In genomic region chr1:19413999-19414398, GRCh38 we compare ENCODE assay signal across 15 cellular contexts.
DNase-seq lines count a peak whose midpoint lies in the region; ATAC-seq and TF ChIP-seq lines count a peak whose summit lies in the region.
"Had no signal": no experiment of that assay in that cellular context is flagged by ENCODE, and none has a peak within 500 bp of the region (broad histone marks: within the 10 kb centered on the region; RNA-seq: fewer than 3 reads in every experiment).

No MANE protein-coding gene starts in this region.

- no peaks in the 10 kb centered on the region for H3K9me3 ChIP-seq in CD8-positive, alpha-beta T cell (ENCODE audit: low read length)
- no peaks in the 10 kb centered on the region for H3K9me3 ChIP-seq in adipocyte (ENCODE audit: control insufficient read depth, low read length)
- no peaks in the 10 kb centered on the region for H3K9me3 ChIP-seq in left lung
- H3K9me3 ChIP-seq: mucosa of descending colon had no signal

- no peak for ATAC-seq in CD8-positive, alpha-beta T cell
- ATAC-seq in left lung (no peak), HG03378 (IDR thresholded peaks at IDR 0.05; ENCODE audit: unreplicated experiment) (no peak)

- H3K27ac Mint-ChIP-seq in CD8-positive, alpha-beta T cell, result peak overlapping the region; percentile 77

- POLR2A ChIA-PET in CD8-positive, alpha-beta T cell (lab: Charles Lee), result no interaction called here

- peaks cover 88% of the 10 kb centered on the region for H3K4me1 Mint-ChIP-seq in CD8-positive, alpha-beta T cell (ENCODE audit: low read depth)

- peak overlapping the region; percentile 5 for H3K9ac ChIP-seq in adipocyte (ENCODE audit: low read length)

- H3K27me3 ChIP-seq in CD8-positive, alpha-beta T cell (ENCODE audit: insufficient read depth, low read length), result no peaks in the 10 kb centered on the region
- H3K27me3 ChIP-seq in adipocyte (replicated peaks; ENCODE audit: control insufficient read depth, insufficient read depth, low read length) (no peaks in the 10 kb centered on the region), left lung (no peaks in the 10 kb centered on the region)

- H3K27ac ChIP-seq in CD8-positive, alpha-beta T cell (ENCODE audit: low read depth, low read length), result no peak overlapping the region
- H3K27ac ChIP-seq in left lung (peak overlapping the region; percentile 31 to 49), skin epidermis (peak overlapping the region in 15 of 21 experiments; percentile 1 to 69 (median 42))

- no peak overlapping the region for H3K4me3 ChIP-seq in CD8-positive, alpha-beta T cell (ENCODE audit: low read depth, low read length)
- H3K4me3 ChIP-seq in adipocyte (ENCODE audit: low read length), result no peak overlapping the region
- no peak overlapping the region for H3K4me3 ChIP-seq in left lung
- no peak overlapping the region for H3K4me3 ChIP-seq in skin epidermis
- H3K4me3 ChIP-seq: mucosa of descending colon had no signal

- TF ChIP-seq CTCF in CD8-positive, alpha-beta T cell (IDR thresholded peaks at IDR 0.05), result no peak
- no peak for TF ChIP-seq CTCF in left lung (IDR thresholded peaks at IDR 0.05)

- peaks cover 79% of the 10 kb centered on the region for H3K36me3 Mint-ChIP-seq in CD8-positive, alpha-beta T cell

- intact Hi-C loops in CD8-positive, alpha-beta T cell (cut with DNase I, micrococcal nuclease), result no loop called here
- intact Hi-C loops in left lung (cut with DNase I), result no loop called here

- CTCF ChIA-PET in CD8-positive, alpha-beta T cell (lab: Charles Lee), result interaction anchor here (1.0 to 1.6 kb wide), 3 partner anchors 9 to 168 kb away, joined by 3 to 5 read pairs (median 4); no protein-coding TSS in a partner anchor

- H3K36me3 ChIP-seq in CD8-positive, alpha-beta T cell (ENCODE audit: insufficient read depth, low read length), result peaks cover 14% of the 10 kb centered on the region
- peaks cover 28% of the 10 kb centered on the region for H3K36me3 ChIP-seq in adipocyte (ENCODE audit: control insufficient read depth, insufficient read depth, low read length, severe bottlenecking)
- H3K36me3 ChIP-seq in left lung, result peaks cover 0 to 40% of the 10 kb centered on the region in 2 donors

- H3K4me1 ChIP-seq in CD8-positive, alpha-beta T cell (ENCODE audit: insufficient read depth, low read length), result peaks cover 31% of the 10 kb centered on the region
- H3K4me1 ChIP-seq in adipocyte (ENCODE audit: control insufficient read depth, insufficient read depth, low read length) (peaks cover 44% of the 10 kb centered on the region), left lung (peaks cover 20 to 26% of the 10 kb centered on the region in 2 donors)

- no peak overlapping the region for H3K4me3 Mint-ChIP-seq in CD8-positive, alpha-beta T cell
- H3K4me3 Mint-ChIP-seq: B cell had no signal

- DNase-seq in CD8-positive, alpha-beta T cell, result no peak
- no peak for DNase-seq in adipocyte (ENCODE audit: low read depth)
- no peak for DNase-seq in left lung
- DNase-seq in pons (ENCODE audit: low spot score), result no peak
- no peak for DNase-seq in stimulated activated CD4-positive, alpha-beta T cell treated with anti-CD3 and anti-CD28 coated beads, Interleukin-4, amount 100 ng/mL, for 24 hours
- no peak for DNase-seq in activated gamma-delta T cell (lab: John Stamatoyannopoulos, UW)
- DNase-seq: activated CD4-positive, alpha-beta T cell treated with anti-CD3 and anti-CD28 coated beads, Interleukin-2, amount 50 U/mL, for 48 hours; activated naive CD4-positive, alpha-beta T cell treated with Interleukin-2 at 50 U/mL for 16 hours; cortex of kidney; mucosa of descending colon; NCI-H187; SHP77 had no signal

- H3K9me3 Mint-ChIP-seq in CD8-positive, alpha-beta T cell, result no peaks in the 10 kb centered on the region

- no peaks in the 10 kb centered on the region for H3K27me3 Mint-ChIP-seq in CD8-positive, alpha-beta T cell (ENCODE audit: low read depth)
- H3K27me3 Mint-ChIP-seq: B cell had no signal
